ENCODE assay signal across 20 cellular contexts in genomic region chr2:170481201-170481600, GRCh38.
"Had no signal": no experiment of that assay in that cellular context is flagged by ENCODE, and none has a peak within 500 bp of the region (broad histone marks: within the 10 kb centered on the region; RNA-seq: fewer than 3 reads in every experiment).

No MANE protein-coding gene starts in this region.

- H3K9me3 ChIP-seq: gastroesophageal sphincter, prostate gland, right lobe of liver, transverse colon had no signal

- H3K4me1 ChIP-seq: gastroesophageal sphincter, parathyroid adenoma, prostate gland had no signal

- H3K27ac Mint-ChIP-seq: naive B cell, nephron progenitor cell had no signal

- DNase-seq: effector memory CD4-positive, alpha-beta T cell; head of caudate nucleus; kidney; left colon; left ventricle myocardium superior; mesenchymal stem cell; naive B cell; nephron progenitor cell; retina; right lobe of liver; stimulated activated CD4-positive, alpha-beta T cell treated with anti-CD3 and anti-CD28 coated beads, Interleukin-4, amount 100 ng/mL, for 24 hours; stimulated activated naive CD4-positive, alpha-beta T cell treated with Interleukin-2 at 50 U/mL for 16 hours; transverse colon had no signal

- H3K9me3 Mint-ChIP-seq: central memory CD8-positive, alpha-beta T cell; nephron progenitor cell had no signal

- ATAC-seq: esophagus mucosa, gastroesophageal sphincter, left colon, left ventricle myocardium superior, right lobe of liver had no signal

- H3K36me3 Mint-ChIP-seq: naive B cell had no signal

- H3K36me3 ChIP-seq: gastroesophageal sphincter, prostate gland, right lobe of liver, transverse colon had no signal

- H3K4me3 ChIP-seq: gastroesophageal sphincter, hepatocyte, lung, prostate gland, right lobe of liver, transverse colon had no signal

- H3K9ac ChIP-seq: parathyroid adenoma had no signal

- H3K27me3 ChIP-seq: gastroesophageal sphincter, hepatocyte, right lobe of liver, transverse colon had no signal

- H3K27ac ChIP-seq: gastroesophageal sphincter, hepatocyte, parathyroid adenoma, prostate gland, right lobe of liver, transverse colon had no signal

- H3K4me1 Mint-ChIP-seq: central memory CD8-positive, alpha-beta T cell; naive B cell; nephron progenitor cell had no signal

- H3K4me3 Mint-ChIP-seq: central memory CD8-positive, alpha-beta T cell; naive B cell; nephron progenitor cell had no signal

- H3K27me3 Mint-ChIP-seq: central memory CD8-positive, alpha-beta T cell had no signal
